Comparison of ENCODE assay signal across 1 cellular context in genomic region chr1:160993544-160993943, GRCh38.
TF ChIP-seq lines count a peak whose summit lies in the region.

No MANE protein-coding gene starts in this region.

TF ChIP-seq in GM23338, 12 proteins besides CTCF, POLR2A, EP300 and RAD21 (continued from another document):
- TF ChIP-seq STAT1 (IDR thresholded peaks at IDR 0.05; ENCODE audit: unreplicated experiment) (no peak), EZH2phosphoT487 (IDR thresholded peaks at IDR 0.05; ENCODE audit: unreplicated experiment) (no peak), CREB1 (CRISPR knock-in tag; IDR thresholded peaks at IDR 0.05; ENCODE audit: low read depth) (no peak)
